In the genomic region with DNA sequence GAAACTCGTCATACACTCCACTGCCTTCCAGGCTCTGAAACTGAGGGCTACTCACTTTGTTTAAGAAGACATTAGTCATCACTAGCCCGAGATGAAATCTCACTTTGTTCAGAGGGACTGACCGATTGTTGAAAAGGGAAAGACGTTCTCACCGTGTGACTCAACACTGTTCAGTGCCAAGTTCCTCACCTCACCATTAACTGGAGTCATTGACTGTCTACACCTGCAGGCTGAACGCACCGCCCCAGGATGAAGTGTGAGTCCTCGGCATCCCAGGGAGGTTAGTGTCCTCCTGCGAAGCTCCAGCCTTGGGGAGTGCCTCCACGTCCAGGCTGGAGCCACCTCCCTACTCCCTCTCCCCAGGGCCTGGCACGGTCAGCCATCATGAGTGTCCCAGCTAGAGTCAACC, we compare ENCODE assay signal across 1 cellular context.
TF ChIP-seq lines count a peak whose summit lies in the region.

No MANE protein-coding gene starts in this region.

TF ChIP-seq in GM12878, 131 proteins besides CTCF, POLR2A, EP300 and RAD21:
- TF ChIP-seq EGR1 (IDR thresholded peaks at IDR 0.05; ENCODE audit: borderline replicate concordance in 1 of 2, low read depth in 2 of 2, low read length in 2 of 2) = no peak
- TF ChIP-seq, protein P1, sequence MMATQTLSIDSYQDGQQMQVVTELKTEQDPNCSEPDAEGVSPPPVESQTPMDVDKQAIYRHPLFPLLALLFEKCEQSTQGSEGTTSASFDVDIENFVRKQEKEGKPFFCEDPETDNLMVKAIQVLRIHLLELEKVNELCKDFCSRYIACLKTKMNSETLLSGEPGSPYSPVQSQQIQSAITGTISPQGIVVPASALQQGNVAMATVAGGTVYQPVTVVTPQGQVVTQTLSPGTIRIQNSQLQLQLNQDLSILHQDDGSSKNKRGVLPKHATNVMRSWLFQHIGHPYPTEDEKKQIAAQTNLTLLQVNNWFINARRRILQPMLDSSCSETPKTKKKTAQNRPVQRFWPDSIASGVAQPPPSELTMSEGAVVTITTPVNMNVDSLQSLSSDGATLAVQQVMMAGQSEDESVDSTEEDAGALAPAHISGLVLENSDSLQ (IDR thresholded peaks at IDR 0.05) = no peak
- TF ChIP-seq SMAD5 (IDR thresholded peaks at IDR 0.05; ENCODE audit: low read depth) = no peak
- no peak for TF ChIP-seq NRF1 (conservative IDR thresholded peaks at IDR 0.05; ENCODE audit: low read depth, low read length)
- TF ChIP-seq LARP7 (IDR thresholded peaks at IDR 0.05) = no peak
- TF ChIP-seq ATF3 (IDR thresholded peaks at IDR 0.05; ENCODE audit: borderline replicate concordance, extremely low read depth, low read depth, low read length) = no peak
- no peak for TF ChIP-seq HCFC1 (IDR thresholded peaks at IDR 0.05; ENCODE audit: low read length)
- TF ChIP-seq RUNX3 (IDR thresholded peaks at IDR 0.05; ENCODE audit: low read length) = no peak
- TF ChIP-seq TCF12 (IDR thresholded peaks at IDR 0.05; ENCODE audit: low read depth, low read length) = no peak
- TF ChIP-seq POLR2AphosphoS2 (IDR thresholded peaks at IDR 0.05; ENCODE audit: low read depth, low read length) = no peak
- no peak for TF ChIP-seq PAX8 (IDR thresholded peaks at IDR 0.05)
- TF ChIP-seq PAX5 (IDR thresholded peaks at IDR 0.05; ENCODE audit: borderline replicate concordance, low read depth, low read length) = no peak
- TF ChIP-seq BACH1 (IDR thresholded peaks at IDR 0.05; ENCODE audit: borderline replicate concordance) = no peak
